ENCODE assay signal across 1 cellular context in genomic region chr12:71786840-71787239, GRCh38.
TF ChIP-seq lines count a peak whose summit lies in the region.

No MANE protein-coding gene starts in this region.

TF ChIP-seq in HepG2, 621 proteins besides CTCF, POLR2A, EP300 and RAD21 (continued from another document):
- TF ChIP-seq ZNF331 (CRISPR knock-in tag; IDR thresholded peaks at IDR 0.05): no peak
- TF ChIP-seq FOXM1 (CRISPR knock-in tag; IDR thresholded peaks at IDR 0.05): no peak
- no peak for TF ChIP-seq DRAP1 (CRISPR knock-in tag; IDR thresholded peaks at IDR 0.05)
- TF ChIP-seq TMF1 (CRISPR knock-in tag; IDR thresholded peaks at IDR 0.05; ENCODE audit: low read depth): no peak
- no peak for TF ChIP-seq BCLAF1 (IDR thresholded peaks at IDR 0.05)
- no peak for TF ChIP-seq THAP7 (CRISPR knock-in tag; IDR thresholded peaks at IDR 0.05)
- TF ChIP-seq TCF7L2 (IDR thresholded peaks at IDR 0.05; ENCODE audit: low read depth, low read length): no peak
- TF ChIP-seq ARID5B (CRISPR knock-in tag; IDR thresholded peaks at IDR 0.05): no peak
- no peak for TF ChIP-seq NRL (CRISPR knock-in tag; IDR thresholded peaks at IDR 0.05; ENCODE audit: borderline replicate concordance)
- no peak for TF ChIP-seq ZNF501 (CRISPR knock-in tag; IDR thresholded peaks at IDR 0.05)
